Comparison of ENCODE assay signal across 8 cellular contexts in genomic region chr9:89312154-89312616, GRCh38. TPM values are rescaled to one million over a fixed set of nuclear protein-coding genes. Genes with fewer than 3 reads are reported as not detected.
A peak's percentile ranks its signal among the peaks of the same experiment; 100 is the strongest.
DNase-seq lines count a peak whose midpoint lies in the region; ATAC-seq, FAIRE-seq and TF ChIP-seq lines count a peak whose summit lies in the region.

No MANE protein-coding gene starts in this region.

- TF ChIP-seq POLR2A in HepG2 (IDR thresholded peaks at IDR 0.05; ENCODE audit: insufficient read depth in 1 of 2, low read depth in 2 of 2, low read length in 2 of 2) (no peak; a peak in 1 of 4 replicates), ovary (IDR thresholded peaks at IDR 0.05) (no peak)

- H3K27me3 ChIP-seq in CD4-positive, alpha-beta T cell (ENCODE audit: control insufficient read depth, insufficient read depth, low read length), result no peaks in the 10 kb centered on the region
- H3K27me3 ChIP-seq in HUES64 (ENCODE audit: insufficient read depth, low read length) (no peaks in the 10 kb centered on the region), HepG2 (ENCODE audit: control insufficient read depth in 1 of 2, insufficient read depth in 2 of 2, low read length in 2 of 2) (no peaks in the 10 kb centered on the region; a peak in 1 of 5 replicates), ovary (no peaks in the 10 kb centered on the region)

- peaks cover 9% of the 10 kb centered on the region for H3K36me3 Mint-ChIP-seq in CD4-positive, alpha-beta T cell (ENCODE audit: low read depth)
- peaks cover 66% of the 10 kb centered on the region for H3K36me3 Mint-ChIP-seq in activated naive CD8-positive, alpha-beta T cell treated with anti-CD3 and anti-CD28 coated beads, Interleukin-2, amount 50 U/mL, for 24 hours (ENCODE audit: low read depth)

- no peak for TF ChIP-seq EP300 in HepG2 (IDR thresholded peaks at IDR 0.05; ENCODE audit: low read depth in 2 of 2, low read length in 2 of 2)
- TF ChIP-seq EP300 in HepG2 (CRISPR knock-in tag; IDR thresholded peaks at IDR 0.05; ENCODE audit: borderline replicate concordance), result no peak
- no peak for TF ChIP-seq EP300 in ovary (IDR thresholded peaks at IDR 0.05)

- 0% methylated on average over 9 of the region's 11 CpGs for WGBS in HUES64
- 2% methylated on average over 11 of the region's 11 CpGs for WGBS in HepG2 (ENCODE audit: low lambda C conversion rate)
- 1 to 2% (median 1%) methylated on average over 11 of the region's 11 CpGs for WGBS in ovary, 3 donors

- no peak overlapping the region for H2AFZ ChIP-seq in HepG2 (ENCODE audit: low read length)

- peaks cover 28% of the 10 kb centered on the region for H4K20me1 ChIP-seq in HepG2 (ENCODE audit: insufficient read depth, low read length)

- H3K9me3 ChIP-seq in CD4-positive, alpha-beta T cell (ENCODE audit: control insufficient read depth, low read length), result no peaks in the 10 kb centered on the region
- H3K9me3 ChIP-seq in HUES64 (ENCODE audit: insufficient read depth, low read depth, low read length) (no peaks in the 10 kb centered on the region), HepG2 (ENCODE audit: low read length) (no peaks in the 10 kb centered on the region), ovary (no peaks in the 10 kb centered on the region)

- no peaks in the 10 kb centered on the region for H3K9me3 Mint-ChIP-seq in CD4-positive, alpha-beta T cell
- no peaks in the 10 kb centered on the region for H3K9me3 Mint-ChIP-seq in activated naive CD8-positive, alpha-beta T cell treated with anti-CD3 and anti-CD28 coated beads, Interleukin-2, amount 50 U/mL, for 24 hours

- H3K4me3 Mint-ChIP-seq in CD4-positive, alpha-beta T cell, result peak overlapping the region; percentile 85
- peak overlapping the region; percentile 90 for H3K4me3 Mint-ChIP-seq in activated naive CD8-positive, alpha-beta T cell treated with anti-CD3 and anti-CD28 coated beads, Interleukin-2, amount 50 U/mL, for 24 hours

- peak overlapping the region; percentile 83 for H3K4me2 ChIP-seq in HepG2 (ENCODE audit: low read depth, low read length)

- H3K9ac ChIP-seq in HUES64 (ENCODE audit: low read depth, low read length) (peak overlapping the region; percentile 96), HepG2 (ENCODE audit: insufficient read depth, low read depth, low read length) (peak overlapping the region; percentile 97)

- H3K36me3 ChIP-seq in HUES64 (ENCODE audit: insufficient read depth, low read length), result peaks cover 48% of the 10 kb centered on the region
- peaks cover 0 to 23% of the 10 kb centered on the region in 2 experiments; a peak in 1 of 5 replicates for H3K36me3 ChIP-seq in HepG2 (replicated peaks in 1 of 2; ENCODE audit: control insufficient read depth in 1 of 2, insufficient read depth in 2 of 2, low read length in 2 of 2)
- no peaks in the 10 kb centered on the region for H3K36me3 ChIP-seq in ovary

- ATAC-seq in CD4-positive, alpha-beta T cell (ENCODE audit: poor library complexity), result no peak
- no peak for ATAC-seq in activated naive CD8-positive, alpha-beta T cell treated with anti-CD3 and anti-CD28 coated beads, Interleukin-2, amount 50 U/mL, for 24 hours
- ATAC-seq in HepG2 (no peak), GM19455 (IDR thresholded peaks at IDR 0.05; ENCODE audit: unreplicated experiment) (no peak)

- H3K4me3 ChIP-seq in HUES64 (ENCODE audit: low read length) (peak overlapping the region; percentile 99), HepG2 (replicated peaks in 1 of 3; ENCODE audit: insufficient read depth in 1 of 3, low read depth in 2 of 3, low read length in 3 of 3) (peak overlapping the region; percentile 88 to 94 (median 88)), ovary (no peak overlapping the region)

- FAIRE-seq in HepG2 (lab: Jason Lieb, UNC) (no peak), HTR-8/SVneo (lab: Jason Lieb, UNC) (no peak)

- H3K27ac ChIP-seq in CD4-positive, alpha-beta T cell (ENCODE audit: low read depth, low read length), result no peak overlapping the region
- peak overlapping the region; percentile 98; the same call in 1 of the 2 replicates for H3K27ac ChIP-seq in HUES64 (ENCODE audit: low read depth, low read length)
- H3K27ac ChIP-seq in HepG2 (ENCODE audit: extremely low read length, insufficient read depth, low read length), result peak overlapping the region; percentile 83
- no peak overlapping the region for H3K27ac ChIP-seq in ovary

- BruUV-seq in HepG2 (replicated peaks; lab: Mats Ljungman, UMichigan), result no TSS peak

- no peak for DNase-seq in CD4-positive, alpha-beta T cell
- no peak for DNase-seq in activated naive CD8-positive, alpha-beta T cell treated with anti-CD3 and anti-CD28 coated beads, Interleukin-2, amount 50 U/mL, for 24 hours
- DNase-seq in HepG2 (ENCODE audit: low spot score), result no peak
- no peak for DNase-seq in ovary
- no peak for DNase-seq in HTR-8/SVneo (ENCODE audit: insufficient read length, low spot score)
- no peak for DNase-seq in NCI-H446 treated with DMSO at 0.1 percent for 48 hours (lab: John Stamatoyannopoulos, UW)

- H3K79me2 ChIP-seq in HepG2 (ENCODE audit: insufficient read depth, low read length), result peaks cover 67% of the 10 kb centered on the region

- no peak for TF ChIP-seq RAD21 in HepG2 (CRISPR knock-in tag; IDR thresholded peaks at IDR 0.05)

- H3K4me1 ChIP-seq in HUES64 (ENCODE audit: insufficient read depth, low read length) (peaks cover 19% of the 10 kb centered on the region), HepG2 (ENCODE audit: insufficient read depth, low read length) (peaks cover 49% of the 10 kb centered on the region), ovary (ENCODE audit: insufficient read depth) (peaks cover 10% of the 10 kb centered on the region)

- intact Hi-C loops in CD4-positive, alpha-beta T cell (cut with DNase I, micrococcal nuclease), result loop anchor here in 1 of 2 experiments (10.0 kb wide), 2 partner anchors 213 to 793 kb away; no protein-coding TSS in a partner anchor
- intact Hi-C loops in HepG2 (cut with micrococcal nuclease; ENCODE audit: unreplicated experiment) (no loop called here), ovary (cut with DNase I) (loop anchor here in 2 of 4 donors (10.0 kb wide), 2 partner anchors 793 to 927 kb away; partner anchors contain the start of gene SPIN1 (in 1 of the 2))

- in situ Hi-C loops in HepG2 (cut with HindIII; ENCODE audit: extremely low pct_ligation_motif_present, low pct_unique_long_range_greater_than_20kb), result loop anchor here (10.0 kb wide), 1 partner anchor 243 kb away; no protein-coding TSS in a partner anchor

- peak overlapping the region; percentile 98 for H3K27ac Mint-ChIP-seq in CD4-positive, alpha-beta T cell
- peak overlapping the region; percentile 75 for H3K27ac Mint-ChIP-seq in activated naive CD8-positive, alpha-beta T cell treated with anti-CD3 and anti-CD28 coated beads, Interleukin-2, amount 50 U/mL, for 24 hours

- H3K27me3 Mint-ChIP-seq in CD4-positive, alpha-beta T cell, result no peaks in the 10 kb centered on the region
- peaks cover 6% of the 10 kb centered on the region for H3K27me3 Mint-ChIP-seq in activated naive CD8-positive, alpha-beta T cell treated with anti-CD3 and anti-CD28 coated beads, Interleukin-2, amount 50 U/mL, for 24 hours

- CTCF ChIA-PET in CD4-positive, alpha-beta T cell (lab: Charles Lee), result no interaction called here
- CTCF ChIA-PET in HepG2 (lab: Yijun Ruan, JAX; ENCODE audit: low intra/inter-chr PET ratio, low total read pairs), result no interaction called here

- TF ChIP-seq CTCF in CD4-positive, alpha-beta T cell (IDR thresholded peaks at IDR 0.05), result no peak
- TF ChIP-seq CTCF in HepG2 (CRISPR knock-in tag; IDR thresholded peaks at IDR 0.05) (no peak), ovary (IDR thresholded peaks at IDR 0.05) (no peak)

- peaks cover 45% of the 10 kb centered on the region for H3K4me1 Mint-ChIP-seq in CD4-positive, alpha-beta T cell (ENCODE audit: low read depth)
- H3K4me1 Mint-ChIP-seq in activated naive CD8-positive, alpha-beta T cell treated with anti-CD3 and anti-CD28 coated beads, Interleukin-2, amount 50 U/mL, for 24 hours, result peaks cover 73% of the 10 kb centered on the region

- POLR2A ChIA-PET in CD4-positive, alpha-beta T cell (lab: Charles Lee), result no interaction called here
- POLR2A ChIA-PET in HepG2 (lab: Yijun Ruan, JAX), result interaction anchor here (2.7 kb wide), 2 partner anchors 45 to 244 kb away, joined by 12 to 13 read pairs; no protein-coding TSS in a partner anchor

RNA-seq across cellular contexts. Expression of gene CKS2, which starts 1.2 kb away (rescaled TPM):
- 1 to 10 TPM; 5.6 to 6.9 TPM for total RNA-seq in CD4-positive, alpha-beta T cell
- polyA plus RNA-seq in HUES64 (2013, experiment 1 of 2), result 314 TPM
- polyA plus RNA-seq in HUES64 (2013, experiment 2 of 2), result 369 TPM
- 317 and 498 TPM in 2 replicates for total RNA-seq in HepG2 (2016; rRNA removed; fragmentation: Illumina TruSeq; extraction: Trizol)
- total RNA-seq in HepG2 (2016; cell fraction: cytosol; rRNA removed; fragmentation: Illumina TruSeq; extraction: Trizol; ENCODE audit: low read depth), result 202 and 209 TPM in 2 replicates
- 319 and 528 TPM in 2 replicates for total RNA-seq in HepG2 (2016; cell fraction: insoluble cytoplasmic fraction; rRNA removed; fragmentation: Illumina TruSeq; extraction: Trizol)
- total RNA-seq in HepG2 (2016; cell fraction: membrane; rRNA removed; fragmentation: Illumina TruSeq; extraction: Trizol), result 159 TPM in 2 replicates
- total RNA-seq in HepG2 (2016; cell fraction: nucleus; rRNA removed; fragmentation: Illumina TruSeq; extraction: Trizol), result 121 and 124 TPM in 2 replicates
- 151 and 251 TPM in 2 replicates for polyA plus RNA-seq in HepG2 (2011; rRNA removed)
- polyA plus RNA-seq in HepG2 (2011; cell fraction: cytosol; rRNA removed), result 262 and 383 TPM in 2 replicates
- polyA plus RNA-seq in HepG2 (2011; cell fraction: nucleus; rRNA removed), result 75.2 and 95.2 TPM in 2 replicates
- 170 and 179 TPM in 2 replicates for polyA plus RNA-seq in HepG2 (2012)
- 102 and 110 TPM in 2 replicates for polyA plus RNA-seq in HepG2 (2016; cell fraction: cytosol; fragmentation: Illumina TruSeq; extraction: Trizol; ENCODE audit: low read depth)
- polyA plus RNA-seq in HepG2 (2016; cell fraction: insoluble cytoplasmic fraction; fragmentation: Illumina TruSeq; extraction: Trizol; ENCODE audit: low read depth), result 534 and 617 TPM in 2 replicates
- 117 and 124 TPM in 2 replicates for polyA plus RNA-seq in HepG2 (2016; cell fraction: membrane; fragmentation: Illumina TruSeq; extraction: Trizol; ENCODE audit: low read depth)
- 190 and 193 TPM in 2 replicates for polyA plus RNA-seq in HepG2 (2016; cell fraction: nucleus; fragmentation: Illumina TruSeq; extraction: Trizol; ENCODE audit: insufficient read depth, low read depth)
- 158 and 427 TPM in 2 replicates for polyA minus RNA-seq in HepG2 (2011; rRNA and poly(A)+ RNA removed; ENCODE audit: low replicate concordance)
- polyA minus RNA-seq in HepG2 (2011; cell fraction: cytosol; rRNA and poly(A)+ RNA removed), result 55.3 and 63.5 TPM in 2 replicates
- 22.9 and 24.1 TPM in 2 replicates for polyA minus RNA-seq in HepG2 (2011; cell fraction: nucleus; rRNA and poly(A)+ RNA removed)
- 10 to 100 TPM in 1 of 7 donors, 1 to 10 TPM in 6; 2.9 to 13.7 (median 7.5) TPM for total RNA-seq in ovary
- 10 to 100 TPM; 13.6 to 13.8 TPM for polyA plus RNA-seq in ovary

RNA-seq across cellular contexts. Expression of gene SECISBP2, which starts 6.1 kb away (rescaled TPM):
- 100 to 1,000 TPM; 109 to 112 TPM for total RNA-seq in CD4-positive, alpha-beta T cell
- 38.4 TPM for polyA plus RNA-seq in HUES64 (2013, experiment 1 of 2)
- 39.3 TPM for polyA plus RNA-seq in HUES64 (2013, experiment 2 of 2)
- total RNA-seq in HepG2 (2016; rRNA removed; fragmentation: Illumina TruSeq; extraction: Trizol), result 32.4 and 32.9 TPM in 2 replicates
- 14.6 and 17.7 TPM in 2 replicates for total RNA-seq in HepG2 (2016; cell fraction: cytosol; rRNA removed; fragmentation: Illumina TruSeq; extraction: Trizol; ENCODE audit: low read depth)
- 34.2 and 35.3 TPM in 2 replicates for total RNA-seq in HepG2 (2016; cell fraction: insoluble cytoplasmic fraction; rRNA removed; fragmentation: Illumina TruSeq; extraction: Trizol)
- total RNA-seq in HepG2 (2016; cell fraction: membrane; rRNA removed; fragmentation: Illumina TruSeq; extraction: Trizol), result 39.7 and 44.1 TPM in 2 replicates
- 37.8 and 40.1 TPM in 2 replicates for total RNA-seq in HepG2 (2016; cell fraction: nucleus; rRNA removed; fragmentation: Illumina TruSeq; extraction: Trizol)
- polyA plus RNA-seq in HepG2 (2011; rRNA removed), result 38.0 and 38.4 TPM in 2 replicates
- polyA plus RNA-seq in HepG2 (2011; cell fraction: cytosol; rRNA removed), result 20.4 and 26.2 TPM in 2 replicates
- 48.6 and 57.7 TPM in 2 replicates for polyA plus RNA-seq in HepG2 (2011; cell fraction: nucleus; rRNA removed)
- polyA plus RNA-seq in HepG2 (2012), result 31.4 and 31.5 TPM in 2 replicates
- polyA plus RNA-seq in HepG2 (2016; cell fraction: cytosol; fragmentation: Illumina TruSeq; extraction: Trizol; ENCODE audit: low read depth), result 18.7 and 19.7 TPM in 2 replicates
- polyA plus RNA-seq in HepG2 (2016; cell fraction: insoluble cytoplasmic fraction; fragmentation: Illumina TruSeq; extraction: Trizol; ENCODE audit: low read depth), result 32.7 and 33.1 TPM in 2 replicates
- polyA plus RNA-seq in HepG2 (2016; cell fraction: membrane; fragmentation: Illumina TruSeq; extraction: Trizol; ENCODE audit: low read depth), result 33.3 and 34.2 TPM in 2 replicates
- 46.3 and 52.0 TPM in 2 replicates for polyA plus RNA-seq in HepG2 (2016; cell fraction: nucleus; fragmentation: Illumina TruSeq; extraction: Trizol; ENCODE audit: insufficient read depth, low read depth)
- polyA minus RNA-seq in HepG2 (2011; rRNA and poly(A)+ RNA removed; ENCODE audit: low replicate concordance), result 21.8 and 27.1 TPM in 2 replicates
- polyA minus RNA-seq in HepG2 (2011; cell fraction: cytosol; rRNA and poly(A)+ RNA removed), result 13.3 and 14.0 TPM in 2 replicates
- 60.4 and 64.4 TPM in 2 replicates for polyA minus RNA-seq in HepG2 (2011; cell fraction: nucleus; rRNA and poly(A)+ RNA removed)
- 10 to 100 TPM; 42.8 to 87.6 (median 57.7) TPM for total RNA-seq in ovary
- polyA plus RNA-seq in ovary, result 10 to 100 TPM; 31.2 to 36.3 TPM

Comparison
In these comparisons a context has a peak if more than half of its experiments do, and no peak if none do; other contexts are left out.
1. H3K27ac ChIP-seq: peak in HUES64 (single experiment) and HepG2 (single experiment); none in CD4-positive, alpha-beta T cell (single experiment) and ovary (0 of 2).
2. RNA of gene CKS2, which starts 1.2 kb away (total RNA-seq): 121 to 528 TPM in HepG2; 2.9 to 13.7 TPM in ovary and 5.6 to 6.9 TPM in CD4-positive, alpha-beta T cell; every median in the first group is over 4 times any median in the second.